ENCODE assay signal across 22 cellular contexts in the genomic region with DNA sequence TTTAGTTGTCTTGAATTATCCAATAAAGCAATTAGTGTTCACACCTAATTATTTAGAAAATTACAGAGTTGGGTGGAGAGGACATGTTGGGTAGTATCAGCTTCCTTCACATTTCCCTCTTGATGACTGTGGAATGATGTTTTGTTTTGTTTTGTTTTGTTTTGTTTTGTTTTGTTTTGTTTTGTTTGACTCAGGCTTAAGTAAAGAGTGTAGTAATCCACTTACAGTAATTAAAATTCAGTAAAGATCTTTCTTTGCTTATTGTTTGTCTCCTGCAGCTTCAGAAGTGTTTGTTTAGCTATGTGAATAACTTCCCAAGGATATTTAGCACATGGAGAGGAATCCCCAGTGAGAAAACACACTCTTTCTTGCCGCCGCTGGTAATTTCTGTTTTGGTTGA. TPM values are rescaled to one million over a fixed set of nuclear protein-coding genes. Genes with fewer than 3 reads are reported as not detected.
A peak's percentile ranks its signal among the peaks of the same experiment; 100 is the strongest.
DNase-seq lines count a peak whose midpoint lies in the region; ATAC-seq and TF ChIP-seq lines count a peak whose summit lies in the region.
"Had no signal": no experiment of that assay in that cellular context is flagged by ENCODE, and none has a peak within 500 bp of the region (broad histone marks: within the 10 kb centered on the region; RNA-seq: fewer than 3 reads in every experiment).

No MANE protein-coding gene starts in this region.

- H2BK5ac ChIP-seq in neuronal stem cell (ENCODE audit: low read length), result no peak overlapping the region

- H3K79me1 ChIP-seq in neuronal stem cell (ENCODE audit: low read depth, low read length), result no peaks in the 10 kb centered on the region

- H2AFZ ChIP-seq in smooth muscle cell (ENCODE audit: low read depth) (no peak overlapping the region), neuronal stem cell (ENCODE audit: low read length) (no peak overlapping the region)

- H3K27ac ChIP-seq in ascending aorta, result peak overlapping the region; percentile 8 to 53
- H3K27ac ChIP-seq in smooth muscle cell (ENCODE audit: low read depth), result peak overlapping the region; percentile 17
- H3K27ac ChIP-seq in neuronal stem cell (replicated peaks; ENCODE audit: low read length), result no peak overlapping the region
- H3K27ac ChIP-seq: BLaER1, Peyer's patch, testis had no signal

- no peak overlapping the region for H3K14ac ChIP-seq in neuronal stem cell (ENCODE audit: low read length)

- no peak for ATAC-seq in T-helper 17 cell
- ATAC-seq: activated CD8-positive, alpha-beta T cell treated with anti-CD3 and anti-CD28 coated beads for 36 hours; stimulated activated effector memory CD8-positive, alpha-beta T cell treated with anti-CD3 and anti-CD28 coated beads, Interleukin-12 subunit alpha, Interleukin-12 subunit beta, amount 100 ng/mL, for 72 hours had no signal

- TF ChIP-seq CTCF in ascending aorta (IDR thresholded peaks at IDR 0.05), result no peak
- TF ChIP-seq CTCF in fibroblast of villous mesenchyme (IDR thresholded peaks at IDR 0.05; ENCODE audit: insufficient read depth, low read depth, low read length), result no peak
- no peak for TF ChIP-seq CTCF in smooth muscle cell (IDR thresholded peaks at IDR 0.05; ENCODE audit: borderline replicate concordance, insufficient read depth, poor library complexity, severe bottlenecking)

- no peaks in the 10 kb centered on the region for H3K27me3 Mint-ChIP-seq in T-helper 17 cell
- H3K27me3 Mint-ChIP-seq: activated CD8-positive, alpha-beta T cell treated with anti-CD3 and anti-CD28 coated beads for 36 hours had no signal

- no peak overlapping the region for H3K4me3 Mint-ChIP-seq in T-helper 17 cell
- H3K4me3 Mint-ChIP-seq: activated CD8-positive, alpha-beta T cell treated with anti-CD3 and anti-CD28 coated beads for 36 hours; stimulated activated effector memory CD8-positive, alpha-beta T cell treated with anti-CD3 and anti-CD28 coated beads, Interleukin-12 subunit alpha, Interleukin-12 subunit beta, amount 100 ng/mL, for 72 hours had no signal

- H3F3A ChIP-seq in smooth muscle cell (ENCODE audit: low read depth), result peaks cover 11% of the 10 kb centered on the region

- no peak overlapping the region for H2BK15ac ChIP-seq in neuronal stem cell (ENCODE audit: low read length)

- H3K4me1 Mint-ChIP-seq in T-helper 17 cell, result peaks cover 22% of the 10 kb centered on the region

- H4K8ac ChIP-seq in neuronal stem cell (ENCODE audit: low read depth, low read length), result no peak overlapping the region

- no peak overlapping the region for H3K4ac ChIP-seq in neuronal stem cell (ENCODE audit: low read length)

- H3K23ac ChIP-seq in neuronal stem cell (ENCODE audit: low read depth, low read length, poor library complexity), result no peak overlapping the region

- H2AK5ac ChIP-seq in neuronal stem cell (ENCODE audit: low read depth, low read length), result no peak overlapping the region

- H3K4me3 ChIP-seq in ascending aorta (no peak overlapping the region), fibroblast of villous mesenchyme (ENCODE audit: low read depth, low read length) (no peak overlapping the region), smooth muscle cell (no peak overlapping the region), neuronal stem cell (ENCODE audit: low read length in 2 of 2) (no peak overlapping the region)
- H3K4me3 ChIP-seq: BLaER1, Peyer's patch, skin epidermis, testis had no signal

- H4K91ac ChIP-seq in neuronal stem cell (ENCODE audit: low read depth, low read length, poor library complexity), result no peak overlapping the region

- no peaks in the 10 kb centered on the region for H3K36me3 ChIP-seq in ascending aorta
- no peaks in the 10 kb centered on the region for H3K36me3 ChIP-seq in smooth muscle cell (ENCODE audit: low read depth)
- peaks cover 0 to 2% of the 10 kb centered on the region in 2 donors for H3K36me3 ChIP-seq in neuronal stem cell (replicated peaks in 1 of 2; ENCODE audit: control insufficient read depth in 2 of 2, insufficient read depth in 2 of 2, low read length in 2 of 2)
- H3K36me3 ChIP-seq: BLaER1, Peyer's patch had no signal

- H3K18ac ChIP-seq in neuronal stem cell (ENCODE audit: low read length), result no peak overlapping the region

- no peak overlapping the region for H2BK120ac ChIP-seq in neuronal stem cell (ENCODE audit: low read depth, low read length)

- no peaks in the 10 kb centered on the region for H3K27me3 ChIP-seq in ascending aorta
- no peaks in the 10 kb centered on the region for H3K27me3 ChIP-seq in smooth muscle cell (ENCODE audit: low read depth)
- H3K27me3 ChIP-seq in neuronal stem cell (ENCODE audit: control insufficient read depth in 3 of 3, insufficient read depth in 3 of 3, low read depth in 1 of 3, low read length in 3 of 3), result no peaks in the 10 kb centered on the region
- H3K27me3 ChIP-seq: BLaER1, Peyer's patch, testis had no signal

- H3K4me2 ChIP-seq in smooth muscle cell, result peak overlapping the region; percentile 46
- no peak overlapping the region for H3K4me2 ChIP-seq in neuronal stem cell (ENCODE audit: insufficient read depth, low read length, poor library complexity, severe bottlenecking)
- H3K4me2 ChIP-seq: BLaER1 had no signal

- no peak overlapping the region for H3K9ac ChIP-seq in smooth muscle cell (ENCODE audit: low read depth)
- H3K9ac ChIP-seq in neuronal stem cell (ENCODE audit: low read depth, low read length, poor library complexity), result no peak overlapping the region
- H3K9ac ChIP-seq: BLaER1 had no signal

- intact Hi-C loops in ascending aorta (cut with DNase I), result no loop called here

- 43% methylated on average over 2 of the region's 2 CpGs for WGBS in smooth muscle cell (ENCODE audit: low lambda C conversion rate)
- no CpG with 5 or more reads among the region's 2 CpGs for WGBS in neuronal stem cell (ENCODE audit: extremely low coverage in 2 of 2, insufficient read length in 2 of 2, insufficient replicate concordance in 1 of 2), 2 donors

- peaks cover 55% of the 10 kb centered on the region for H3K79me2 ChIP-seq in smooth muscle cell (ENCODE audit: low read depth)

- H2BK12ac ChIP-seq in neuronal stem cell (ENCODE audit: low read length), result no peak overlapping the region

- H3K36me3 Mint-ChIP-seq in T-helper 17 cell (ENCODE audit: low read depth), result peaks cover 2% of the 10 kb centered on the region
- H3K36me3 Mint-ChIP-seq: stimulated activated effector memory CD8-positive, alpha-beta T cell treated with anti-CD3 and anti-CD28 coated beads, Interleukin-12 subunit alpha, Interleukin-12 subunit beta, amount 100 ng/mL, for 72 hours had no signal

- H3K9me3 ChIP-seq in ascending aorta (no peaks in the 10 kb centered on the region), smooth muscle cell (replicated peaks; ENCODE audit: low read depth) (no peaks in the 10 kb centered on the region), neuronal stem cell (replicated peaks in 1 of 2; ENCODE audit: control insufficient read depth in 2 of 2, insufficient read depth in 1 of 2, low read depth in 1 of 2, low read length in 2 of 2) (peaks cover 0 to 14% of the 10 kb centered on the region in 2 donors), T-helper 17 cell (ENCODE audit: control insufficient read depth, low read length, poor library complexity, severe bottlenecking) (no peaks in the 10 kb centered on the region)
- H3K9me3 ChIP-seq: BLaER1, Peyer's patch, testis had no signal

- DNase-seq in NCI-H82 (lab: John Stamatoyannopoulos, UW), result peak; percentile 24
- DNase-seq in NCI-H82 treated with DMSO at 0.1 percent for 48 hours (lab: John Stamatoyannopoulos, UW; ENCODE audit: unreplicated experiment), result no peak
- DNase-seq in ascending aorta (ENCODE audit: low spot score in 2 of 2), result no peak
- DNase-seq in fibroblast of villous mesenchyme (ENCODE audit: low read depth), result peak; percentile 45
- no peak for DNase-seq in smooth muscle cell (lab: John Stamatoyannopoulos, UW; ENCODE audit: unreplicated experiment)
- no peak for DNase-seq in neuronal stem cell (ENCODE audit: low spot score)
- no peak for DNase-seq in activated T-cell treated with anti-CD3 and anti-CD28 coated beads, Interleukin-2, amount 50 U/mL, for 48 hours
- DNase-seq in T-helper 17 cell, result no peak
- DNase-seq: ACHN; activated CD4-positive, alpha-beta T cell treated with anti-CD3 and anti-CD28 coated beads for 1 hour; activated CD8-positive, alpha-beta T cell treated with anti-CD3 and anti-CD28 coated beads for 36 hours; activated effector memory CD4-positive, alpha-beta T cell treated with Interleukin-2 at 50 U/mL for 16 hours; effector CD4-positive, alpha-beta T cell; H7; KG1; NCI-H146; nucleus accumbens; Peyer's patch; testis had no signal

- H3K4me1 ChIP-seq in ascending aorta (peaks cover 0 to 24% of the 10 kb centered on the region in 2 donors), smooth muscle cell (ENCODE audit: low read depth) (peaks cover 25% of the 10 kb centered on the region), neuronal stem cell (ENCODE audit: control insufficient read depth in 2 of 2, insufficient read depth in 1 of 2, low read depth in 1 of 2, low read length in 2 of 2) (no peaks in the 10 kb centered on the region)
- H3K4me1 ChIP-seq: BLaER1, Peyer's patch had no signal

- H4K20me1 ChIP-seq in smooth muscle cell (ENCODE audit: low read depth), result peaks cover 36% of the 10 kb centered on the region
- H4K20me1 ChIP-seq: BLaER1 had no signal

- H3K27ac Mint-ChIP-seq in T-helper 17 cell, result no peak overlapping the region
- H3K27ac Mint-ChIP-seq: activated CD8-positive, alpha-beta T cell treated with anti-CD3 and anti-CD28 coated beads for 36 hours; stimulated activated effector memory CD8-positive, alpha-beta T cell treated with anti-CD3 and anti-CD28 coated beads, Interleukin-12 subunit alpha, Interleukin-12 subunit beta, amount 100 ng/mL, for 72 hours had no signal

RNA-seq across cellular contexts. Expression of gene DAAM1, which starts 59.7 kb away (rescaled TPM):
- 67.6 TPM for total RNA-seq in ascending aorta
- 22.0 and 25.1 TPM in 2 replicates for total RNA-seq in fibroblast of villous mesenchyme
- total RNA-seq in smooth muscle cell, result 38.6 and 46.4 TPM in 2 replicates
- polyA plus RNA-seq in smooth muscle cell, result 10.9 and 26.4 TPM in 2 replicates
- 22.7 TPM for polyA plus RNA-seq in neuronal stem cell (2013, experiment 1 of 2)
- 24.3 TPM for polyA plus RNA-seq in neuronal stem cell (2013, experiment 2 of 2)
- total RNA-seq in T-helper 17 cell, result 10 to 100 TPM; 22.6 to 25.6 TPM

Comparison
In these comparisons a context has a peak if more than half of its experiments do, and no peak if none do; other contexts are left out.
1. DNase-seq: peak in NCI-H82 (single experiment) and fibroblast of villous mesenchyme (single experiment); none in NCI-H82 treated with DMSO at 0.1 percent for 48 hours (single experiment), ascending aorta (0 of 2), smooth muscle cell (single experiment), neuronal stem cell (single experiment), activated T-cell treated with anti-CD3 and anti-CD28 coated beads, Interleukin-2, amount 50 U/mL, for 48 hours (0 of 2) and T-helper 17 cell (0 of 3).